28 cellular contexts compared by ENCODE assay signal in the genomic region with DNA sequence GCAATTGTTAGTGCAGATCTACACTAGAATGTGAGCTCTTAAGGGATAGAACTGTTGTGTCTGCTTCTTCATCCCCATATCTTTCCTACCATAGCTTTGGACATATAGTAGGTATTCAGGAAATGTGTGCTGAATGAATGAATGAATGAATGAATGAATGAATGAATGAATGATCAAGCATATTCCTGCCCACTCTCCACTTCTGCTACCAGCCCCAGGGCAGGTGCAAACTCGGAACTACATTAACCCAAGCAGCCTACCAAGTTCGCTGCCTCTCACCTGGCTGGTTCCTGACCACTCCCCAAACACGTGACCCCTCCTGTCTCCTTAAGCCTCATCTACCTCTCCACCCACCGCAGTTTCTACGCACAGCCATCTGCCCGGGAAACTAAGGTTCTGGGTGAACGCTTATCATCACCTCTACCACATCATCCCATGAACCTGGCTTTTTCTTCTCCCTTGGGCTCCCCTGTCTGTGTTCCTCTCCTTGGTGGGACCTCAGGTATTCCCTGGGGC. TPM values are rescaled to one million over a fixed set of nuclear protein-coding genes. Genes with fewer than 3 reads are reported as not detected.
"Had no signal": no experiment of that assay in that cellular context is flagged by ENCODE, and none has a peak within 500 bp of the region (broad histone marks: within the 10 kb centered on the region; RNA-seq: fewer than 3 reads in every experiment).

No MANE protein-coding gene starts in this region.

- H3K4me1 Mint-ChIP-seq: natural killer cell had no signal

- DNase-seq: activated CD4-positive, alpha-beta memory T cell treated with anti-CD3 and anti-CD28 coated beads for 36 hours; activated CD4-positive, alpha-beta T cell treated with anti-CD3 and anti-CD28 coated beads for 48 hours; activated CD8-positive, alpha-beta memory T cell treated with anti-CD3 and anti-CD28 coated beads, Interleukin-2, amount 50 U/mL, for 4 hours; activated effector memory CD4-positive, alpha-beta T cell treated with anti-CD3 and anti-CD28 coated beads, Interleukin-2, amount 50 U/mL, for 16 hours; activated naive CD4-positive, alpha-beta T cell treated with anti-CD3 and anti-CD28 coated beads for 36 hours; activated naive CD8-positive, alpha-beta T cell treated with anti-CD3 and anti-CD28 coated beads for 36 hours; activated T-cell treated with anti-CD3 and anti-CD28 coated beads, Interleukin-2, amount 50 U/mL, for 1 hour; adrenal gland; aorta; body of pancreas; effector CD8-positive, alpha-beta T cell; kidney glomerular epithelial cell; left ventricle myocardium inferior; mesendoderm; natural killer cell; posterior cingulate gyrus; right cardiac atrium; spleen; stimulated activated naive CD4-positive, alpha-beta T cell treated with Interleukin-2 at 50 U/mL for 16 hours; T-helper 9 cell; testis; transverse colon had no signal

- H3K9me3 Mint-ChIP-seq: activated CD4-positive, alpha-beta memory T cell treated with anti-CD3 and anti-CD28 coated beads for 36 hours; activated naive CD4-positive, alpha-beta T cell treated with anti-CD3 and anti-CD28 coated beads for 36 hours; activated naive CD8-positive, alpha-beta T cell treated with anti-CD3 and anti-CD28 coated beads for 36 hours; activated T-helper 1 cell treated with anti-CD3 and anti-CD28 coated beads, Interleukin-12 subunit alpha, Interleukin-12 subunit beta, Interleukin-2, Interleukin-4 antibody, amounts not matched to agents 30 ng/mL and 10 ng/mL and 1 ng/mL, durations not matched to agents 14 hours and 24 hours and 36 hours; natural killer cell had no signal

- H3K4me3 ChIP-seq: adrenal gland, body of pancreas, left ventricle myocardium inferior, lung, spleen, testis, transverse colon had no signal

- H3K36me3 Mint-ChIP-seq: activated CD4-positive, alpha-beta memory T cell treated with anti-CD3 and anti-CD28 coated beads for 36 hours; activated naive CD8-positive, alpha-beta T cell treated with anti-CD3 and anti-CD28 coated beads for 36 hours; natural killer cell had no signal

- H3K27ac Mint-ChIP-seq: activated CD4-positive, alpha-beta memory T cell treated with anti-CD3 and anti-CD28 coated beads for 36 hours; activated naive CD4-positive, alpha-beta T cell treated with anti-CD3 and anti-CD28 coated beads for 36 hours; activated naive CD8-positive, alpha-beta T cell treated with anti-CD3 and anti-CD28 coated beads for 36 hours; activated T-helper 1 cell treated with anti-CD3 and anti-CD28 coated beads, Interleukin-12 subunit alpha, Interleukin-12 subunit beta, Interleukin-2, Interleukin-4 antibody, amounts not matched to agents 30 ng/mL and 10 ng/mL and 1 ng/mL, durations not matched to agents 14 hours and 24 hours and 36 hours; natural killer cell had no signal

- H3K27me3 ChIP-seq: adrenal gland, body of pancreas, testis, transverse colon had no signal

- ATAC-seq: activated CD4-positive, CD25-positive, alpha-beta regulatory T cell treated with anti-CD3 and anti-CD28 coated beads, Interleukin-2, amount 50 U/mL, for 24 hours; body of pancreas; natural killer cell; right cardiac atrium had no signal

- H3K4me3 Mint-ChIP-seq: activated CD4-positive, alpha-beta memory T cell treated with anti-CD3 and anti-CD28 coated beads for 36 hours; activated naive CD4-positive, alpha-beta T cell treated with anti-CD3 and anti-CD28 coated beads for 36 hours; activated naive CD8-positive, alpha-beta T cell treated with anti-CD3 and anti-CD28 coated beads for 36 hours; activated T-helper 1 cell treated with anti-CD3 and anti-CD28 coated beads, Interleukin-12 subunit alpha, Interleukin-12 subunit beta, Interleukin-2, Interleukin-4 antibody, amounts not matched to agents 30 ng/mL and 10 ng/mL and 1 ng/mL, durations not matched to agents 14 hours and 24 hours and 36 hours; natural killer cell had no signal

- H3K27ac ChIP-seq: adrenal gland, body of pancreas, epithelial cell of prostate, left ventricle myocardium inferior, spleen, testis, VCaP had no signal

- H3K9me3 ChIP-seq: adrenal gland, body of pancreas, left ventricle myocardium inferior, spleen, testis, transverse colon had no signal

- H3K36me3 ChIP-seq: adrenal gland, left ventricle myocardium inferior, spleen, transverse colon had no signal

- H3K4me1 ChIP-seq: left ventricle myocardium inferior, spleen, testis had no signal

RNA-seq across cellular contexts. Expression of gene PAQR5, which starts 26.8 kb away (rescaled TPM):
- total RNA-seq: activated T-helper 1 cell treated with anti-CD3 and anti-CD28 coated beads, Interleukin-12 subunit alpha, Interleukin-12 subunit beta, Interleukin-2, Interleukin-4 antibody, amounts not matched to agents 30 ng/mL and 10 ng/mL and 1 ng/mL, durations not matched to agents 14 hours and 24 hours and 36 hours; dermis microvascular lymphatic vessel endothelial cell had no signal
